Comparison of ENCODE assay signal across 1 cellular context in the genomic region with DNA sequence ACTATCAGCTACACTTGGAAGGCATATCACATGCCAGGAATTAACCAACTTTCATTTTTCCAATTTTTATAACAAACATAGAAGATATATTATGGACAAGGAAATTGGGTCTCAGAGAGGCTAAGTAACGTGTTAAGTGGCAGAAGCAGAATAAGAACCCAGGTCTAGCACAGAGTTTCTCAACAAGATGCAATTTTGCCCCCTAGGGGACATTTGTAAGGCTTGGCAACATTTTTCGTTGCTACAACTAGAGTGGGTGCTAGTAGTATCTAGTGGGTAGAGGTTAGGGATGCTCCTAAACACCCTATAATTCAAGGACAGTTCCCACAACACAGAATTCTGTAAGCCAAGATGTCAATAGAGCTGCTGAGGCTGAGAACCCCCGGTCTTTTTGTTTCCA.
TF ChIP-seq lines count a peak whose summit lies in the region.

No MANE protein-coding gene starts in this region.

TF ChIP-seq in K562, 482 proteins besides CTCF, POLR2A, EP300 and RAD21 (continued from another document):
- TF ChIP-seq ZFP91 (CRISPR knock-in tag; IDR thresholded peaks at IDR 0.05) = no peak
- TF ChIP-seq ZC3H11A (IDR thresholded peaks at IDR 0.05; ENCODE audit: low read depth, low read length) = no peak
- no peak for TF ChIP-seq MAFF (IDR thresholded peaks at IDR 0.05; ENCODE audit: low read length)
- TF ChIP-seq, protein P1, sequence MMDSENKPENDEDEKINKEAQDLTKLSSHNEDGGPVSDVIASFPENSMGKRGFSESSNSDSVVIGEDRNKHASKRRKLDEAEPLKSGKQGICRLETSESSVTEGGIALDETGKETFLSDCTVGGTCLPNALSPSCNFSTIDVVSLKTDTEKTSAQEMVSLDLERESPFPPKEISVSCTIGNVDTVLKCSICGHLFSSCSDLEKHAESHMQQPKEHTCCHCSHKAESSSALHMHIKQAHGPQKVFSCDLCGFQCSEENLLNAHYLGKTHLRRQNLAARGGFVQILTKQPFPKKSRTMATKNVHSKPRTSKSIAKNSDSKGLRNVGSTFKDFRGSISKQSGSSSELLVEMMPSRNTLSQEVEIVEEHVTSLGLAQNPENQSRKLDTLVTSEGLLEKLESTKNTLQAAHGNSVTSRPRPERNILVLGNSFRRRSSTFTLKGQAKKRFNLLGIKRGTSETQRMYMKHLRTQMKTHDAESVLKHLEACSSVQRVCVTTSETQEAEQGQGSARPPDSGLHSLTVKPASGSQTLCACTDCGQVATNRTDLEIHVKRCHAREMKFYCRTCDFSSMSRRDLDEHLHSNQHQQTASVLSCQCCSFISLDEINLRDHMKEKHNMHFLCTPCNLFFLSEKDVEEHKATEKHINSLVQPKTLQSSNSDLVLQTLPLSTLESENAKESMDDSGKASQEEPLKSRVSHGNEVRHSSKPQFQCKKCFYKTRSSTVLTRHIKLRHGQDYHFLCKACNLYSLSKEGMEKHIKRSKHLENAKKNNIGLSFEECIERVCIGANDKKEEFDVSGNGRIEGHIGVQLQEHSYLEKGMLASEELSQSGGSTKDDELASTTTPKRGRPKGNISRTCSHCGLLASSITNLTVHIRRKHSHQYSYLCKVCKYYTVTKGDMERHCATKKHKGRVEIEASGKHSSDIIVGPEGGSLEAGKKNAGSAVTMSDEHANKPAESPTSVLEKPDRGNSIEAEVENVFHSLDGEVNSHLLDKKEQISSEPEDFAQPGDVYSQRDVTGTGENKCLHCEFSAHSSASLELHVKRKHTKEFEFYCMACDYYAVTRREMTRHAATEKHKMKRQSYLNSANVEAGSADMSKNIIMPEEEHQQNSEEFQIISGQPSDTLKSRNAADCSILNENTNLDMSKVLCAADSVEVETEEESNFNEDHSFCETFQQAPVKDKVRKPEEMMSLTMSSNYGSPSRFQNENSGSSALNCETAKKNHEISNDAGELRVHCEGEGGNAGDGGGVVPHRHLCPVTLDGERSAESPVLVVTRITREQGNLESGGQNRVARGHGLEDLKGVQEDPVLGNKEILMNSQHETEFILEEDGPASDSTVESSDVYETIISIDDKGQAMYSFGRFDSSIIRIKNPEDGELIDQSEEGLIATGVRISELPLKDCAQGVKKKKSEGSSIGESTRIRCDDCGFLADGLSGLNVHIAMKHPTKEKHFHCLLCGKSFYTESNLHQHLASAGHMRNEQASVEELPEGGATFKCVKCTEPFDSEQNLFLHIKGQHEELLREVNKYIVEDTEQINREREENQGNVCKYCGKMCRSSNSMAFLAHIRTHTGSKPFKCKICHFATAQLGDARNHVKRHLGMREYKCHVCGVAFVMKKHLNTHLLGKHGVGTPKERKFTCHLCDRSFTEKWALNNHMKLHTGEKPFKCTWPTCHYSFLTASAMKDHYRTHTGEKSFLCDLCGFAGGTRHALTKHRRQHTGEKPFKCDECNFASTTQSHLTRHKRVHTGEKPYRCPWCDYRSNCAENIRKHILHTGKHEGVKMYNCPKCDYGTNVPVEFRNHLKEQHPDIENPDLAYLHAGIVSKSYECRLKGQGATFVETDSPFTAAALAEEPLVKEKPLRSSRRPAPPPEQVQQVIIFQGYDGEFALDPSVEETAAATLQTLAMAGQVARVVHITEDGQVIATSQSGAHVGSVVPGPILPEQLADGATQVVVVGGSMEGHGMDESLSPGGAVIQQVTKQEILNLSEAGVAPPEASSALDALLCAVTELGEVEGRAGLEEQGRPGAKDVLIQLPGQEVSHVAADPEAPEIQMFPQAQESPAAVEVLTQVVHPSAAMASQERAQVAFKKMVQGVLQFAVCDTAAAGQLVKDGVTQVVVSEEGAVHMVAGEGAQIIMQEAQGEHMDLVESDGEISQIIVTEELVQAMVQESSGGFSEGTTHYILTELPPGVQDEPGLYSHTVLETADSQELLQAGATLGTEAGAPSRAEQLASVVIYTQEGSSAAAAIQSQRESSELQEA (IDR thresholded peaks at IDR 0.05; ENCODE audit: low read depth) = no peak
- TF ChIP-seq BRD4 (IDR thresholded peaks at IDR 0.05) = no peak
- TF ChIP-seq SUPT5H (IDR thresholded peaks at IDR 0.05) = no peak
- TF ChIP-seq, protein P2, sequence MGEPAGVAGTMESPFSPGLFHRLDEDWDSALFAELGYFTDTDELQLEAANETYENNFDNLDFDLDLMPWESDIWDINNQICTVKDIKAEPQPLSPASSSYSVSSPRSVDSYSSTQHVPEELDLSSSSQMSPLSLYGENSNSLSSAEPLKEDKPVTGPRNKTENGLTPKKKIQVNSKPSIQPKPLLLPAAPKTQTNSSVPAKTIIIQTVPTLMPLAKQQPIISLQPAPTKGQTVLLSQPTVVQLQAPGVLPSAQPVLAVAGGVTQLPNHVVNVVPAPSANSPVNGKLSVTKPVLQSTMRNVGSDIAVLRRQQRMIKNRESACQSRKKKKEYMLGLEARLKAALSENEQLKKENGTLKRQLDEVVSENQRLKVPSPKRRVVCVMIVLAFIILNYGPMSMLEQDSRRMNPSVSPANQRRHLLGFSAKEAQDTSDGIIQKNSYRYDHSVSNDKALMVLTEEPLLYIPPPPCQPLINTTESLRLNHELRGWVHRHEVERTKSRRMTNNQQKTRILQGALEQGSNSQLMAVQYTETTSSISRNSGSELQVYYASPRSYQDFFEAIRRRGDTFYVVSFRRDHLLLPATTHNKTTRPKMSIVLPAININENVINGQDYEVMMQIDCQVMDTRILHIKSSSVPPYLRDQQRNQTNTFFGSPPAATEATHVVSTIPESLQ (CRISPR knock-in tag; IDR thresholded peaks at IDR 0.05) = no peak
- TF ChIP-seq ZNF586 (CRISPR knock-in tag; conservative IDR thresholded peaks at IDR 0.05) = no peak
- TF ChIP-seq PCBP1 (IDR thresholded peaks at IDR 0.05; ENCODE audit: low read depth, low read length, poor library complexity, severe bottlenecking) = no peak
- no peak for TF ChIP-seq THRAP3 (IDR thresholded peaks at IDR 0.05; ENCODE audit: borderline replicate concordance)
- no peak for TF ChIP-seq CBX8 (IDR thresholded peaks at IDR 0.05; ENCODE audit: borderline replicate concordance, extremely low read depth, low read depth, low read length, poor library complexity, severe bottlenecking)
